ENCODE assay signal across 15 cellular contexts in the genomic region with DNA sequence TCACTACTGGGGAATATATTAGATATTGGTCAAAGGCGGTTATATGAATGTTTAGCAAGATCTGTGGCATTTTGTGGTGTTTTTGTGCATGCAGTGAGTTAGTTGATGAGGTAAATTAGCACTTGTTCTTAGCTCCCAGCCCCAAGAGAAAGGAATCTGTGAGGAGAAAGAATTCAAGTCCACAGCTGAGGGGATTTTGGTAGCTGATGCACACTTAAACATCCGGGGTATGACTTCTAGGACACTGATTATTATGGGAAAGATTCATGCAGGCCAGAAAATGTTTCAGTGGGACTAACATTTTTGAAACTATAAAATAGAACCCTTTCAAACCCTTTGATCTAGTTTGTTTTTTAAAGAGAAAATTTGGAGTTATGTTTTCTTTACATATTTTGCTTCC.
DNase-seq lines count a peak whose midpoint lies in the region; ATAC-seq and TF ChIP-seq lines count a peak whose summit lies in the region.
"Had no signal": no experiment of that assay in that cellular context is flagged by ENCODE, and none has a peak within 500 bp of the region (broad histone marks: within the 10 kb centered on the region; RNA-seq: fewer than 3 reads in every experiment).

No MANE protein-coding gene starts in this region.

- H3K9me3 ChIP-seq in AG04450 (ENCODE audit: control insufficient read depth, insufficient read depth, low read length) (no peaks in the 10 kb centered on the region), PC-9 (ENCODE audit: insufficient read depth, low read depth) (no peaks in the 10 kb centered on the region), vagina (no peaks in the 10 kb centered on the region)
- H3K9me3 ChIP-seq: mucosa of descending colon had no signal

- no peaks in the 10 kb centered on the region for H3K27me3 ChIP-seq in AG04450 (ENCODE audit: control insufficient read depth, insufficient read depth, low read length)
- no peaks in the 10 kb centered on the region for H3K27me3 ChIP-seq in PC-9 (ENCODE audit: insufficient read depth, low read depth)
- H3K27me3 ChIP-seq in vagina, result no peaks in the 10 kb centered on the region

- no peaks in the 10 kb centered on the region for H3K27me3 Mint-ChIP-seq in nephron (ENCODE audit: low read depth)
- H3K27me3 Mint-ChIP-seq: activated CD4-positive, alpha-beta memory T cell treated with anti-CD3 and anti-CD28 coated beads, Interleukin-2, amount 10 ng/mL, durations not matched to agents 7 days and 5 days had no signal

- no peak overlapping the region for H3K4me3 Mint-ChIP-seq in nephron
- H3K4me3 Mint-ChIP-seq: activated CD4-positive, alpha-beta memory T cell treated with anti-CD3 and anti-CD28 coated beads, Interleukin-2, amount 10 ng/mL, durations not matched to agents 7 days and 5 days; activated T-cell treated with anti-CD3 and anti-CD28 coated beads, Interleukin-2, amount 50 U/mL, for 72 hours had no signal

- H3K36me3 Mint-ChIP-seq in nephron (ENCODE audit: low read depth), result no peaks in the 10 kb centered on the region

- no peak for TF ChIP-seq POLR2A in vagina (IDR thresholded peaks at IDR 0.05)

- peaks cover 14% of the 10 kb centered on the region for H3K4me1 ChIP-seq in PC-9 (replicated peaks; ENCODE audit: insufficient read depth)
- H3K4me1 ChIP-seq in vagina, result peaks cover 6% of the 10 kb centered on the region
- H3K4me1 ChIP-seq: parathyroid adenoma had no signal

- peak overlapping the region; percentile 90 to 94 (median 91) for H3K27ac Mint-ChIP-seq in nephron
- H3K27ac Mint-ChIP-seq: activated CD4-positive, alpha-beta memory T cell treated with anti-CD3 and anti-CD28 coated beads, Interleukin-2, amount 10 ng/mL, durations not matched to agents 7 days and 5 days; activated T-cell treated with anti-CD3 and anti-CD28 coated beads, Interleukin-2, amount 50 U/mL, for 72 hours had no signal

- DNase-seq in AG04450 (ENCODE audit: low read depth, low spot score), result no peak
- DNase-seq in PC-9, result no peak
- peak; percentile 33 to 82 for DNase-seq in cardiac fibroblast (ENCODE audit: low read depth in 2 of 2)
- no peak for DNase-seq in AG08395 (ENCODE audit: low spot score)
- DNase-seq in vagina (ENCODE audit: extremely low spot score in 2 of 2), result no peak
- DNase-seq: activated CD4-positive, alpha-beta memory T cell treated with anti-CD3 and anti-CD28 coated beads, Interleukin-2, amount 10 ng/mL, durations not matched to agents 7 days and 5 days; activated T-cell treated with anti-CD3 and anti-CD28 coated beads, Interleukin-2, amount 50 U/mL, for 72 hours; NCI-H1694 treated with DMSO at 0.1 percent for 48 hours; stimulated activated naive CD8-positive, alpha-beta T cell treated with anti-CD3 and anti-CD28 coated beads, Interleukin-15, Interleukin-2, amounts not matched to agents 100 U/mL and 50 U/mL, for 24 hours had no signal

- POLR2A ChIA-PET in AG04450 (lab: Yijun Ruan, JAX) (no interaction called here), PC-9 (lab: Charles Lee; ENCODE audit: unreplicated experiment) (interaction anchor here (0.7 kb wide), 1 partner anchor 23 kb away, joined by 19 read pairs; no protein-coding TSS in a partner anchor)

- CTCF ChIA-PET in AG04450 (lab: Charles Lee) (interaction anchor here (1.0 kb wide), 1 partner anchor 10 kb away, joined by 4 read pairs; no protein-coding TSS in a partner anchor), PC-9 (lab: Charles Lee) (no interaction called here)

- no TSS peak for BruUV-seq in PC-9 (replicated peaks; lab: Mats Ljungman, UMichigan)

- ATAC-seq in HG03175 (IDR thresholded peaks at IDR 0.05; ENCODE audit: unreplicated experiment) (no peak), HG03280 (IDR thresholded peaks at IDR 0.05; ENCODE audit: unreplicated experiment) (no peak)
- ATAC-seq: activated T-cell treated with anti-CD3 and anti-CD28 coated beads, Interleukin-2, amount 50 U/mL, for 72 hours; stimulated activated naive CD8-positive, alpha-beta T cell treated with anti-CD3 and anti-CD28 coated beads, Interleukin-15, Interleukin-2, amounts not matched to agents 100 U/mL and 50 U/mL, for 24 hours had no signal

- no peak overlapping the region for H2AFZ ChIP-seq in PC-9
- H2AFZ ChIP-seq: parathyroid adenoma had no signal

- H4K20me1 ChIP-seq in PC-9 (ENCODE audit: insufficient read depth), result no peaks in the 10 kb centered on the region

- TF ChIP-seq CTCF in AG04450 (IDR thresholded peaks at IDR 0.05; ENCODE audit: low read depth, low read length) (no peak), PC-9 (conservative IDR thresholded peaks at IDR 0.05) (no peak), cardiac fibroblast (IDR thresholded peaks at IDR 0.05; ENCODE audit: low read depth, low read length) (no peak), nephron (IDR thresholded peaks at IDR 0.05; ENCODE audit: unreplicated experiment in 3 of 3) (no peak), vagina (IDR thresholded peaks at IDR 0.05) (no peak)

- intact Hi-C loops in PC-9 (cut with micrococcal nuclease; ENCODE audit: unreplicated experiment), result no loop called here
- intact Hi-C loops in vagina (cut with DNase I), result no loop called here

- H3K36me3 ChIP-seq in PC-9 (ENCODE audit: low read depth) (no peaks in the 10 kb centered on the region), vagina (no peaks in the 10 kb centered on the region)

- peaks cover 22% of the 10 kb centered on the region for H3K4me1 Mint-ChIP-seq in nephron
- H3K4me1 Mint-ChIP-seq: activated CD4-positive, alpha-beta memory T cell treated with anti-CD3 and anti-CD28 coated beads, Interleukin-2, amount 10 ng/mL, durations not matched to agents 7 days and 5 days had no signal

- peak overlapping the region; percentile 13; the same call in 1 of the 2 replicates for H3K4me2 ChIP-seq in PC-9

- no peaks in the 10 kb centered on the region for H3K79me2 ChIP-seq in PC-9 (ENCODE audit: low read depth)
- H3K79me2 ChIP-seq: parathyroid adenoma had no signal

- H3K4me3 ChIP-seq in AG04450 (ENCODE audit: low read depth, low read length) (no peak overlapping the region), PC-9 (no peak overlapping the region), cardiac fibroblast (replicated peaks in 1 of 2; ENCODE audit: low read depth in 2 of 2, low read length in 2 of 2) (no peak overlapping the region), vagina (no peak overlapping the region)
- H3K4me3 ChIP-seq: mucosa of descending colon had no signal

- H3K9me2 ChIP-seq in PC-9 (ENCODE audit: insufficient read depth), result no peaks in the 10 kb centered on the region

- no peaks in the 10 kb centered on the region for H3K9me3 Mint-ChIP-seq in nephron
- H3K9me3 Mint-ChIP-seq: activated CD4-positive, alpha-beta memory T cell treated with anti-CD3 and anti-CD28 coated beads, Interleukin-2, amount 10 ng/mL, durations not matched to agents 7 days and 5 days had no signal

- peaks cover 4% of the 10 kb centered on the region; the same call in 1 of the 2 replicates for H3F3A ChIP-seq in PC-9 (ENCODE audit: insufficient read depth, low read depth)

- H3K27ac ChIP-seq in AG04450 (ENCODE audit: low read depth, low read length) (peak overlapping the region; percentile 25), PC-9 (no peak overlapping the region), vagina (no peak overlapping the region)
- H3K27ac ChIP-seq: parathyroid adenoma, VCaP had no signal

Comparison
In these comparisons a context has a peak if more than half of its experiments do, and no peak if none do; other contexts are left out.
1. DNase-seq: peak in cardiac fibroblast (2 of 2); none in AG04450 (single experiment), PC-9 (0 of 2), AG08395 (single experiment) and vagina (0 of 2).